In the genomic region with DNA sequence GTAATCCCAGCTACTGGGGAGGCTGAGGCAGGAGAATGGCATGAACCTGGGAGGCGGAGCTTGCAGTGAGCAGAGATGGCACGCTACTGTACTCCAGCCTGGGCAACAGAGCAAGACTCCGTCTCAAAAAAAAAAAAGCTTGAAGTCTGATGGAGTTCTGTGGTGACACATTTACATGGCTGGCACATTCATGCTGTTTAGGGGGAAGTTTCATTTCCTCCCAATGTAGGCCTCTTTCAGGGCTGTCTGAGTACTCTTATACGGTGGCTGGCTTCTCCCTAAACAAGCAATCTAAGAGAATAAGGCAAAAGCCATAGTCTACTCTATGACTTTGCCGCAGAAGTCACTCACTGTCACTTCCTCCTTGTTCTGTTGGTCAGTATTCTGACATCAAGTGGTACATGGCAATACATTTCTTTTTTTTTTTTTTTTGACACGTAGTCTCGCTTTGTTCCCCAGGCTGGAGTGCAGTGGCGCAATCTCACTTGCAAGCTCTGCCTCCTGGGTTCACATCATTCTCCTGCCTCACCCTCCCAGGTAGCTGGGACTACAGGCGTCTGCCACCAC, we compare ENCODE assay signal across 9 cellular contexts. TPM values are rescaled to one million over a fixed set of nuclear protein-coding genes. Genes with fewer than 3 reads are reported as not detected.
DNase-seq lines count a peak whose midpoint lies in the region; ATAC-seq and TF ChIP-seq lines count a peak whose summit lies in the region.
"Had no signal": no experiment of that assay in that cellular context is flagged by ENCODE, and none has a peak within 500 bp of the region (broad histone marks: within the 10 kb centered on the region; RNA-seq: fewer than 3 reads in every experiment).

No MANE protein-coding gene starts in this region.

- DNase-seq in GM13976 (ENCODE audit: low spot score) = peak; percentile 42
- DNase-seq in Karpas-422 = peak; percentile 75
- DNase-seq in lower lobe of right lung = peak; percentile 71
- DNase-seq in NCI-H2171 treated with DMSO at 0.1 percent for 48 hours (lab: John Stamatoyannopoulos, UW) = no peak
- no peak for DNase-seq in activated CD8-positive, alpha-beta memory T cell treated with anti-CD3 and anti-CD28 coated beads, Interleukin-2, amount 50 U/mL, for 4 hours
- no peak for DNase-seq in KG1 (lab: John Stamatoyannopoulos, UW)
- DNase-seq: NCI-H1105 had no signal

- H3K79me2 ChIP-seq in Karpas-422 (ENCODE audit: low read length) = peaks cover 60% of the 10 kb centered on the region

- TF ChIP-seq CTCF in GM13976 (IDR thresholded peaks at IDR 0.05; ENCODE audit: borderline replicate concordance, control extremely low read depth, extremely low read depth, insufficient read depth, missing control alignments) = no peak
- no peak for TF ChIP-seq CTCF in lower lobe of right lung (IDR thresholded peaks at IDR 0.05)

- ATAC-seq in GM21576 (IDR thresholded peaks at IDR 0.05; ENCODE audit: unreplicated experiment) = peak; percentile 72
- peak; percentile 67 to 85 for ATAC-seq in lower lobe of right lung
- ATAC-seq in HG03521 (IDR thresholded peaks at IDR 0.05; ENCODE audit: unreplicated experiment) = no peak

- intact Hi-C loops in lower lobe of right lung (cut with DNase I) = no loop called here

- H4K20me1 ChIP-seq in Karpas-422 (ENCODE audit: insufficient read depth, low read depth, low read length) = peaks cover 7% of the 10 kb centered on the region

- in situ Hi-C loops in GM13976 (cut with MboI; ENCODE audit: low sequenced_read_pairs, unreplicated experiment) = no loop called here

- H3K36me3 ChIP-seq in Karpas-422 (ENCODE audit: insufficient read depth, low read length) = peaks cover 48% of the 10 kb centered on the region
- peaks cover 66% of the 10 kb centered on the region for H3K36me3 ChIP-seq in lower lobe of right lung

- no peak overlapping the region for H2AFZ ChIP-seq in Karpas-422 (ENCODE audit: low read length)

- no peaks in the 10 kb centered on the region for H3K9me2 ChIP-seq in Karpas-422 (replicated peaks; ENCODE audit: insufficient read depth, low read length)

- no peak overlapping the region for H3K9ac ChIP-seq in Karpas-422 (ENCODE audit: low read length)

- no peaks in the 10 kb centered on the region for H3K9me3 ChIP-seq in Karpas-422 (ENCODE audit: low read length)
- no peaks in the 10 kb centered on the region for H3K9me3 ChIP-seq in lower lobe of right lung

- H3K4me1 ChIP-seq in Karpas-422 (ENCODE audit: low read length) = peaks cover 34% of the 10 kb centered on the region
- peaks cover 19% of the 10 kb centered on the region for H3K4me1 ChIP-seq in lower lobe of right lung

- H3K27ac ChIP-seq in Karpas-422 (ENCODE audit: low read length) (0 out of 2 replicates have a peak overlapping the region, but pooled peaks have one; percentile 40), lower lobe of right lung (peak overlapping the region; percentile 31)

- no peak overlapping the region for H3K4me2 ChIP-seq in Karpas-422 (ENCODE audit: low read depth, low read length, poor library complexity, severe bottlenecking)

- H3K27me3 ChIP-seq in Karpas-422 (ENCODE audit: low read length) = no peaks in the 10 kb centered on the region
- no peaks in the 10 kb centered on the region for H3K27me3 ChIP-seq in lower lobe of right lung (ENCODE audit: low read depth)

- no peak overlapping the region for H3K4me3 ChIP-seq in Karpas-422 (ENCODE audit: low read length)
- H3K4me3 ChIP-seq in lower lobe of right lung = no peak overlapping the region

RNA-seq across cellular contexts. Expression of gene OIP5, which starts 41.2 kb away (rescaled TPM):
- 7.7 and 13.1 TPM in 2 replicates for total RNA-seq in Karpas-422 (2014; rRNA removed; shearing (Covaris generic); ENCODE audit: low replicate concordance)
- total RNA-seq in lower lobe of right lung = 0.62 TPM

RNA-seq across cellular contexts. Expression of gene NUSAP1, which starts 41.5 kb away (rescaled TPM):
- 115 and 213 TPM in 2 replicates for total RNA-seq in Karpas-422 (2014; rRNA removed; shearing (Covaris generic); ENCODE audit: low replicate concordance)
- 7.0 TPM for total RNA-seq in lower lobe of right lung

Comparison
In these comparisons a context has a peak if more than half of its experiments do, and no peak if none do; other contexts are left out.
1. DNase-seq: peak in GM13976 (single experiment), Karpas-422 (single experiment) and lower lobe of right lung (single experiment); none in NCI-H2171 treated with DMSO at 0.1 percent for 48 hours (single experiment), activated CD8-positive, alpha-beta memory T cell treated with anti-CD3 and anti-CD28 coated beads, Interleukin-2, amount 50 U/mL, for 4 hours (single experiment) and KG1 (single experiment).
2. RNA of gene NUSAP1, which starts 41.5 kb away (total RNA-seq): 115 to 213 TPM in Karpas-422; 7.0 TPM in lower lobe of right lung (single experiment); every median in the first group is over 10 times any median in the second.